ENCODE assay signal across 8 cellular contexts in genomic region chr9:129138476-129139232, GRCh38. TPM values are rescaled to one million over a fixed set of nuclear protein-coding genes. Genes with fewer than 3 reads are reported as not detected.
DNase-seq lines count a peak whose midpoint lies in the region; ATAC-seq, FAIRE-seq and TF ChIP-seq lines count a peak whose summit lies in the region.

No MANE protein-coding gene starts in this region.

- H3K27ac Mint-ChIP-seq in WTC11 (peak overlapping the region; percentile 97), progenitor cell of endocrine pancreas (peak overlapping the region; percentile 99)

- peaks cover 32% of the 10 kb centered on the region for H3K36me3 Mint-ChIP-seq in WTC11
- H3K36me3 Mint-ChIP-seq in progenitor cell of endocrine pancreas (ENCODE audit: insufficient read depth), result peaks cover 8% of the 10 kb centered on the region

- H3K9ac ChIP-seq in DND-41 (ENCODE audit: low read depth, low read length), result no peak overlapping the region

- CTCF ChIA-PET in WTC11 (lab: Charles Lee), result interaction anchor here (0.5 to 9.5 kb wide), 51 partner anchors 6 to 599 kb away, joined by 3 to 345 read pairs (median 4); partner anchors contain the start of genes C9orf50, IER5L, NTMT1 and SH3GLB2

- no peaks in the 10 kb centered on the region for H4K20me1 ChIP-seq in DND-41 (ENCODE audit: insufficient read depth, low read length)

- no peaks in the 10 kb centered on the region for H3K27me3 ChIP-seq in DND-41 (ENCODE audit: insufficient read depth, low read length, poor library complexity)
- no peaks in the 10 kb centered on the region for H3K27me3 ChIP-seq in small intestine (ENCODE audit: control insufficient read depth in 2 of 2, insufficient read depth in 2 of 2, low read length in 2 of 2)

- H3K4me3 Mint-ChIP-seq in WTC11 (no peak overlapping the region), progenitor cell of endocrine pancreas (ENCODE audit: low read depth) (no peak overlapping the region)

- H3K4me1 ChIP-seq in DND-41 (ENCODE audit: insufficient read depth, low read length) (peaks cover 42% of the 10 kb centered on the region), small intestine (ENCODE audit: control insufficient read depth in 2 of 2, insufficient read depth in 1 of 2, low read depth in 1 of 2, low read length in 1 of 2) (peaks cover 0 to 14% of the 10 kb centered on the region in 2 donors)

- peaks cover 9% of the 10 kb centered on the region for H3K79me2 ChIP-seq in DND-41 (ENCODE audit: insufficient read depth, low read length)

- no peaks in the 10 kb centered on the region for H3K9me3 ChIP-seq in DND-41 (ENCODE audit: insufficient read depth, low read length, severe bottlenecking)
- no peaks in the 10 kb centered on the region for H3K9me3 ChIP-seq in small intestine (ENCODE audit: control insufficient read depth, low read depth)

- ATAC-seq in DND-41 (ENCODE audit: insufficient read depth, low read depth) (peak; percentile 11; the same call in 2 of the 3 replicates), WTC11 (no peak), Right ventricle myocardium inferior (peak; percentile 10), HG03460 (IDR thresholded peaks at IDR 0.05; ENCODE audit: unreplicated experiment) (no peak), GM21825 (IDR thresholded peaks at IDR 0.05; ENCODE audit: unreplicated experiment) (no peak)

- H3K4me1 Mint-ChIP-seq in WTC11 (peaks cover 55% of the 10 kb centered on the region), progenitor cell of endocrine pancreas (ENCODE audit: low read depth) (peaks cover 33% of the 10 kb centered on the region)

- POLR2A ChIA-PET in WTC11 (lab: Charles Lee), result interaction anchor here (0.9 kb wide), 2 partner anchors 33 to 82 kb away, joined by 3 to 4 read pairs; no protein-coding TSS in a partner anchor

- TF ChIP-seq CTCF in DND-41 (IDR thresholded peaks at IDR 0.05; ENCODE audit: borderline replicate concordance, extremely low read depth, low read length, poor library complexity, severe bottlenecking) (no peak), WTC11 (IDR thresholded peaks at IDR 0.05) (no peak), progenitor cell of endocrine pancreas (IDR thresholded peaks at IDR 0.05; ENCODE audit: unreplicated experiment) (no peak)

- H3K27me3 Mint-ChIP-seq in WTC11 (ENCODE audit: low read depth), result no peaks in the 10 kb centered on the region
- no peaks in the 10 kb centered on the region for H3K27me3 Mint-ChIP-seq in progenitor cell of endocrine pancreas

- no peaks in the 10 kb centered on the region for H3K9me3 Mint-ChIP-seq in WTC11
- no peaks in the 10 kb centered on the region for H3K9me3 Mint-ChIP-seq in progenitor cell of endocrine pancreas (ENCODE audit: low read depth)

- no peak overlapping the region for H3K4me3 ChIP-seq in DND-41 (ENCODE audit: low read depth in 1 of 2, low read length in 2 of 2)
- H3K4me3 ChIP-seq in small intestine (ENCODE audit: low read depth in 1 of 2, low read length in 2 of 2), result no peak overlapping the region

- intact Hi-C loops in Right ventricle myocardium inferior (cut with DNase I), result loop anchor here (1.0 to 5.0 kb wide), 4 partner anchors 275 to 489 kb away; partner anchors contain the start of gene NTMT1

- H3K36me3 ChIP-seq in DND-41 (ENCODE audit: insufficient read depth, low read length) (peaks cover 62% of the 10 kb centered on the region), small intestine (ENCODE audit: control insufficient read depth in 2 of 2, insufficient read depth in 2 of 2, low read length in 2 of 2) (peaks cover 4 to 11% of the 10 kb centered on the region in 2 donors)

- FAIRE-seq in small intestine (lab: Jason Lieb, UNC), result no peak

- H3K4me2 ChIP-seq in DND-41 (ENCODE audit: insufficient read depth, low read length), result peak overlapping the region; percentile 78; the same call in 1 of the 2 replicates

- DNase-seq in DND-41, result no peak
- no peak for DNase-seq in WTC11 (ENCODE audit: low spot score)
- peak; percentile 67 for DNase-seq in Right ventricle myocardium inferior (ENCODE audit: missing footprints)
- no peak for DNase-seq in progenitor cell of endocrine pancreas (ENCODE audit: low spot score, unreplicated experiment)
- no peak for DNase-seq in small intestine
- no peak for DNase-seq in NCI-H1436 (lab: John Stamatoyannopoulos, UW)

- H3K27ac ChIP-seq in DND-41 (ENCODE audit: low read length) (no peak overlapping the region), small intestine (ENCODE audit: low read depth in 1 of 2, low read length in 1 of 2) (peak overlapping the region in 1 of 2 donors; percentile 100)

- H2AFZ ChIP-seq in DND-41 (ENCODE audit: low read depth, low read length), result no peak overlapping the region

- WGBS in small intestine, 3 donors, result 50 to 68% (median 67%) methylated on average over 21 of the region's 21 CpGs

TF ChIP-seq in WTC11, 78 proteins besides CTCF, POLR2A, EP300 and RAD21 (continues in another document):
- TF ChIP-seq CDX4 (CRISPR knock-in tag; IDR thresholded peaks at IDR 0.05; ENCODE audit: borderline replicate concordance) (no peak), TCF7 (CRISPR knock-in tag; IDR thresholded peaks at IDR 0.05; ENCODE audit: low read depth) (no peak), HMGA2 (CRISPR knock-in tag; IDR thresholded peaks at IDR 0.05) (no peak), ZNF532 (CRISPR knock-in tag; IDR thresholded peaks at IDR 0.05; ENCODE audit: borderline replicate concordance) (no peak), FOXK1 (CRISPR knock-in tag; IDR thresholded peaks at IDR 0.05) (no peak), ZNF138 (CRISPR knock-in tag; conservative IDR thresholded peaks at IDR 0.05) (no peak), NR1H2 (CRISPR knock-in tag; IDR thresholded peaks at IDR 0.05) (no peak)
- TF ChIP-seq, protein P1, sequence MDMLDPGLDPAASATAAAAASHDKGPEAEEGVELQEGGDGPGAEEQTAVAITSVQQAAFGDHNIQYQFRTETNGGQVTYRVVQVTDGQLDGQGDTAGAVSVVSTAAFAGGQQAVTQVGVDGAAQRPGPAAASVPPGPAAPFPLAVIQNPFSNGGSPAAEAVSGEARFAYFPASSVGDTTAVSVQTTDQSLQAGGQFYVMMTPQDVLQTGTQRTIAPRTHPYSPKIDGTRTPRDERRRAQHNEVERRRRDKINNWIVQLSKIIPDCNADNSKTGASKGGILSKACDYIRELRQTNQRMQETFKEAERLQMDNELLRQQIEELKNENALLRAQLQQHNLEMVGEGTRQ (CRISPR knock-in tag; IDR thresholded peaks at IDR 0.05), result no peak

RNA-seq across cellular contexts. Expression of gene PTPA, which starts 27.4 kb away (rescaled TPM):
- total RNA-seq in WTC11 (2021) (181 to 186 TPM (median 186 TPM) in 3 replicates), Right ventricle myocardium inferior (194 TPM), progenitor cell of endocrine pancreas (135 and 145 TPM in 2 replicates)
- 100 to 1,000 TPM in 1 of 3 donors, 10 to 100 TPM in 2; 50.8 to 113 (median 55.9) TPM for polyA plus RNA-seq in small intestine

RNA-seq across cellular contexts. Expression of gene CRAT, which starts 28.1 kb away (rescaled TPM):
- total RNA-seq in WTC11 (2021) (17.2 to 19.1 TPM (median 17.5 TPM) in 3 replicates), Right ventricle myocardium inferior (85.5 TPM), progenitor cell of endocrine pancreas (19.0 and 20.5 TPM in 2 replicates)
- 100 to 1,000 TPM in 2 of 3 donors, 10 to 100 TPM in 1; 55.0 to 122 (median 103) TPM for polyA plus RNA-seq in small intestine

RNA-seq across cellular contexts. Expression of gene IER5L, which starts 39.4 kb away (rescaled TPM):
- 4.6 to 5.9 TPM (median 5.1 TPM) in 3 replicates for total RNA-seq in WTC11 (2021)
- 4.6 TPM for total RNA-seq in Right ventricle myocardium inferior
- 21.8 and 22.6 TPM in 2 replicates for total RNA-seq in progenitor cell of endocrine pancreas
- polyA plus RNA-seq in small intestine, result 1 to 10 TPM in 2 of 3 donors, under 1 TPM in 1; 0.89 to 7.0 (median 2.2) TPM

RNA-seq across cellular contexts. Expression of gene DOLPP1, which starts 57.7 kb away (rescaled TPM):
- total RNA-seq in WTC11 (2021), result 30.4 to 35.6 TPM (median 32.7 TPM) in 3 replicates
- total RNA-seq in Right ventricle myocardium inferior, result 6.8 TPM
- total RNA-seq in progenitor cell of endocrine pancreas, result 29.1 and 29.3 TPM in 2 replicates
- 10 to 100 TPM; 28.4 to 34.9 (median 28.6) TPM for polyA plus RNA-seq in small intestine

Comparison
In these comparisons a context has a peak if more than half of its experiments do, and no peak if none do; other contexts are left out.
1. ATAC-seq: peak in DND-41 (single experiment) and Right ventricle myocardium inferior (single experiment); none in WTC11 (single experiment), HG03460 (single experiment) and GM21825 (single experiment).